Comparison of ENCODE assay signal across 23 cellular contexts in genomic region chr5:77876862-77877502, GRCh38.
DNase-seq lines count a peak whose midpoint lies in the region; FAIRE-seq and TF ChIP-seq lines count a peak whose summit lies in the region.
"Had no signal": no experiment of that assay in that cellular context is flagged by ENCODE, and none has a peak within 500 bp of the region (broad histone marks: within the 10 kb centered on the region; RNA-seq: fewer than 3 reads in every experiment).

No MANE protein-coding gene starts in this region.

- H3K9me3 ChIP-seq in H1 (ENCODE audit: insufficient read depth in 2 of 2, low read depth in 1 of 2, low read length in 1 of 2) = no peaks in the 10 kb centered on the region
- H3K9me3 ChIP-seq: vagina had no signal

- CTCF ChIA-PET in H1 (lab: Charles Lee; ENCODE audit: partially characterized antibody) = interaction anchor here (1.5 kb wide), 2 partner anchors 8 to 131 kb away, joined by 5 to 11 read pairs; no protein-coding TSS in a partner anchor

- H2BK15ac ChIP-seq in H1 (ENCODE audit: low read length) = no peak overlapping the region
- H2BK15ac ChIP-seq in mesendoderm (replicated peaks; ENCODE audit: low read depth) = no peak overlapping the region

- H2AFZ ChIP-seq in H1 (ENCODE audit: low read length) = 0 out of 2 replicates have a peak overlapping the region, but pooled peaks have one; percentile 58
- H2AFZ ChIP-seq: PC-9 had no signal

- no peak overlapping the region for H3K9ac ChIP-seq in H1 (replicated peaks in 1 of 4; ENCODE audit: extremely low read depth in 1 of 4, low read depth in 3 of 4, low read length in 3 of 4)
- no peak overlapping the region for H3K9ac ChIP-seq in mesendoderm (ENCODE audit: low read length)

- H3K4me2 ChIP-seq in H1 (ENCODE audit: insufficient read depth in 1 of 2, low read depth in 2 of 2, low read length in 2 of 2) (no peak overlapping the region), mesendoderm (ENCODE audit: low read length) (no peak overlapping the region)
- H3K4me2 ChIP-seq: PC-9, smooth muscle cell had no signal

- H3K36me3 ChIP-seq in H1 (ENCODE audit: control insufficient read depth in 2 of 4, insufficient read depth in 4 of 4, low read length in 3 of 4) (no peaks in the 10 kb centered on the region), mesendoderm (ENCODE audit: control insufficient read depth, insufficient read depth, low read length) (no peaks in the 10 kb centered on the region)
- H3K36me3 ChIP-seq: cardiac muscle cell, vagina had no signal

- FAIRE-seq in A204.1 (lab: Jason Lieb, UNC) (peak; percentile 80), H1 (lab: Jason Lieb, UNC) (no peak), GM12891 (lab: Jason Lieb, UNC) (no peak)
- FAIRE-seq: frontal cortex had no signal

- H3K18ac ChIP-seq in H1 (ENCODE audit: extremely low read depth, low read length) (no peak overlapping the region), mesendoderm (ENCODE audit: low read length) (peak overlapping the region; percentile 24)

- no peaks in the 10 kb centered on the region for H3K27me3 ChIP-seq in H1 (replicated peaks in 1 of 4; ENCODE audit: control insufficient read depth in 3 of 4, extremely low read depth in 1 of 4, insufficient read depth in 3 of 4, low read length in 3 of 4)
- no peaks in the 10 kb centered on the region for H3K27me3 ChIP-seq in mesendoderm (ENCODE audit: insufficient read depth, low read length, poor library complexity)
- H3K27me3 ChIP-seq: cardiac muscle cell, vagina had no signal

- no peak overlapping the region for H4K8ac ChIP-seq in H1 (ENCODE audit: extremely low read depth, insufficient read depth, low read length)
- H4K8ac ChIP-seq in mesendoderm (ENCODE audit: low read depth, low read length) = no peak overlapping the region

- no peak overlapping the region for H3K4ac ChIP-seq in H1 (replicated peaks; ENCODE audit: insufficient read length, low read depth, low read length)
- H3K4ac ChIP-seq in mesendoderm (ENCODE audit: low read depth, low read length) = no peak overlapping the region

- H4K91ac ChIP-seq in H1 (replicated peaks; ENCODE audit: insufficient read length, low read length) = no peak overlapping the region

- H2BK120ac ChIP-seq in H1 (replicated peaks; ENCODE audit: low read depth, low read length) (no peak overlapping the region), mesendoderm (ENCODE audit: low read depth, low read length) (no peak overlapping the region)

- H3K4me3 ChIP-seq in H1 (ENCODE audit: extremely low read depth in 1 of 4, insufficient read depth in 2 of 4, low read depth in 3 of 4, low read length in 4 of 4) (no peak overlapping the region), mesendoderm (ENCODE audit: low read length) (no peak overlapping the region)
- H3K4me3 ChIP-seq: cardiac muscle cell, PC-9, smooth muscle cell, vagina had no signal

- H4K20me1 ChIP-seq in H1 (replicated peaks in 1 of 2; ENCODE audit: control insufficient read depth in 1 of 2, insufficient read depth in 2 of 2, low read length in 2 of 2) = no peaks in the 10 kb centered on the region

- H3K27ac ChIP-seq in H1 (ENCODE audit: low read depth, low read length) (no peak overlapping the region), mesendoderm (ENCODE audit: low read depth, low read length) (no peak overlapping the region)
- H3K27ac ChIP-seq: cardiac muscle cell, epithelial cell of prostate, PC-9, vagina had no signal

- TF ChIP-seq EP300 in H1 (IDR thresholded peaks at IDR 0.05; ENCODE audit: borderline replicate concordance in 1 of 2, low read depth in 2 of 2, low read length in 2 of 2) = no peak

- H2BK5ac ChIP-seq in H1 (ENCODE audit: low read depth, low read length) (no peak overlapping the region), mesendoderm (ENCODE audit: low read length) (no peak overlapping the region)

- no peak overlapping the region for H2BK20ac ChIP-seq in H1 (ENCODE audit: low read length)

- H3K79me2 ChIP-seq in H1 (ENCODE audit: control insufficient read depth in 1 of 2, insufficient read depth in 2 of 2, low read length in 2 of 2) (no peaks in the 10 kb centered on the region), mesendoderm (ENCODE audit: control insufficient read depth, insufficient read depth, low read length) (no peaks in the 10 kb centered on the region)

- H2AK5ac ChIP-seq in H1 (ENCODE audit: low read depth, low read length) = no peak overlapping the region
- no peak overlapping the region for H2AK5ac ChIP-seq in mesendoderm (ENCODE audit: low read length)

- DNase-seq in M059J (ENCODE audit: low read depth) (peak; percentile 75), H1 (ENCODE audit: low read depth in 1 of 2, low spot score in 2 of 2) (no peak), mesendoderm (no peak), NCI-H774 (lab: John Stamatoyannopoulos, UW) (no peak), cerebellar cortex (ENCODE audit: low spot score) (no peak), GM12891 (ENCODE audit: insufficient read length, low spot score) (no peak), NCI-H2227 treated with DMSO at 0.1 percent for 48 hours (lab: John Stamatoyannopoulos, UW) (no peak)
- DNase-seq: 8988T; activated CD4-positive, alpha-beta memory T cell treated with anti-CD3 and anti-CD28 coated beads, Interleukin-2, amount 10 ng/mL, durations not matched to agents 7 days and 5 days; amygdala; islet precursor cell; NCI-H1694 treated with DMSO at 0.1 percent for 48 hours; NCI-H748 treated with DMSO at 0.1 percent for 48 hours; nephron progenitor cell; PC-9; SIG-M5; stimulated activated CD4-positive, alpha-beta T cell treated with anti-CD3 and anti-CD28 coated beads, Interleukin-4, amount 100 ng/mL, for 24 hours had no signal

- H3K4me1 ChIP-seq in H1 (replicated peaks in 1 of 4; ENCODE audit: control insufficient read depth in 3 of 4, insufficient read depth in 4 of 4, low read length in 3 of 4) (no peaks in the 10 kb centered on the region; a peak in 1 of 7 replicates), mesendoderm (ENCODE audit: control insufficient read depth, low read depth, low read length) (no peaks in the 10 kb centered on the region)
- H3K4me1 ChIP-seq: vagina had no signal

- TF ChIP-seq POLR2A in H1 (IDR thresholded peaks at IDR 0.05; ENCODE audit: control extremely low read depth in 1 of 2, low read depth in 2 of 2, low read length in 2 of 2) = no peak
- TF ChIP-seq POLR2A in GM12891 (IDR thresholded peaks at IDR 0.05; ENCODE audit: low read depth, low read length) = no peak

- no peaks in the 10 kb centered on the region for H3K79me1 ChIP-seq in H1 (ENCODE audit: low read depth, low read length)
- H3K79me1 ChIP-seq in mesendoderm (ENCODE audit: low read length) = no peaks in the 10 kb centered on the region

- WGBS in H1 (ENCODE audit: extremely low coverage in 1 of 2, insufficient coverage in 1 of 2, insufficient read length in 1 of 2, insufficient replicate concordance in 2 of 2, low coverage in 1 of 2, low lambda C conversion rate in 2 of 2, missing lambda C conversion rate in 1 of 2), 2 experiments = 95% methylated on average over 8 of the region's 8 CpGs; no CpG with 5 or more reads in 1 of the 2 experiments
- no CpG with 5 or more reads among the region's 8 CpGs for WGBS in mesendoderm (ENCODE audit: extremely low coverage, insufficient coverage, low lambda C conversion rate)

- H3K23ac ChIP-seq in H1 (ENCODE audit: insufficient read length) (no peak overlapping the region), mesendoderm (ENCODE audit: low read length) (no peak overlapping the region)

- H3K23me2 ChIP-seq in H1 (ENCODE audit: low read depth, low read length) = no peaks in the 10 kb centered on the region

- H2BK12ac ChIP-seq in H1 (ENCODE audit: low read depth, low read length) = no peak overlapping the region

- H3K14ac ChIP-seq in H1 (ENCODE audit: insufficient read length) = no peak overlapping the region

- H3K56ac ChIP-seq in H1 (replicated peaks; ENCODE audit: insufficient read length, low read depth, low read length) (no peak overlapping the region), mesendoderm (ENCODE audit: low read length) (no peak overlapping the region)

- TF ChIP-seq RAD21 in H1 (IDR thresholded peaks at IDR 0.05 in 1 of 2, conservative IDR thresholded peaks at IDR 0.05 in 1 of 2; ENCODE audit: low read depth in 2 of 2, low read length in 2 of 2) = no peak

- no peak for TF ChIP-seq CTCF in H1 (IDR thresholded peaks at IDR 0.05; ENCODE audit: control extremely low read depth in 1 of 3, insufficient read depth in 1 of 3, low read depth in 1 of 3, low read length in 3 of 3)

- H4K5ac ChIP-seq in H1 (ENCODE audit: insufficient read length, low read depth, low read length) (no peak overlapping the region), mesendoderm (ENCODE audit: low read length) (no peak overlapping the region)

- POLR2A ChIA-PET in H1 (lab: Charles Lee; ENCODE audit: partially characterized antibody) = no interaction called here

TF ChIP-seq in H1, 55 proteins besides CTCF, POLR2A, EP300 and RAD21:
- TF ChIP-seq RFX5 (IDR thresholded peaks at IDR 0.05; ENCODE audit: borderline replicate concordance, low read depth, low read length) = no peak
- no peak for TF ChIP-seq SP2 (IDR thresholded peaks at IDR 0.05; ENCODE audit: low read length)
- TF ChIP-seq SAP30 (IDR thresholded peaks at IDR 0.05; ENCODE audit: insufficient read depth, insufficient replicate concordance, low read length) = no peak

TF ChIP-seq in GM12891, 5 proteins besides CTCF, POLR2A, EP300 and RAD21:
- no peak for TF ChIP-seq PAX5 (IDR thresholded peaks at IDR 0.05; ENCODE audit: insufficient read depth, low read length, severe bottlenecking)
- TF ChIP-seq SPI1 (IDR thresholded peaks at IDR 0.05; ENCODE audit: low read depth, low read length) = no peak
- TF ChIP-seq POLR2AphosphoS5 (IDR thresholded peaks at IDR 0.05; ENCODE audit: low read depth, low read length) = no peak
- no peak for TF ChIP-seq POU2F2 (IDR thresholded peaks at IDR 0.05; ENCODE audit: low read depth, low read length)
- no peak for TF ChIP-seq TAF1 (IDR thresholded peaks at IDR 0.05; ENCODE audit: low read depth, low read length)
